8 cellular contexts compared by ENCODE assay signal in genomic region chr12:6953417-6954315, GRCh38. TPM values are rescaled to one million over a fixed set of nuclear protein-coding genes. Genes with fewer than 3 reads are reported as not detected.
DNase-seq lines count a peak whose midpoint lies in the region; ATAC-seq and TF ChIP-seq lines count a peak whose summit lies in the region.

No MANE protein-coding gene starts in this region.

- H3K27ac ChIP-seq in breast epithelium (peak overlapping the region in 1 of 2 donors; percentile 61), osteoblast (ENCODE audit: low read depth, low read length) (no peak overlapping the region)
- peak overlapping the region; percentile 96 for H3K27ac ChIP-seq in effector memory CD4-positive, alpha-beta T cell (ENCODE audit: insufficient read depth, low read length, poor library complexity, severe bottlenecking)

- CTCF ChIA-PET in MCF 10A (lab: Yijun Ruan, JAX) = no interaction called here
- CTCF ChIA-PET in activated CD4-positive, alpha-beta T cell treated with anti-CD3 and anti-CD28 coated beads for 36 hours (lab: Charles Lee) = interaction anchor here (0.8 to 11.3 kb wide), 6 partner anchors 9 to 27 kb away, joined by 3 to 237 read pairs (median 6); no protein-coding TSS in a partner anchor

- no peaks in the 10 kb centered on the region for H3K9me3 Mint-ChIP-seq in MCF 10A (ENCODE audit: unreplicated experiment)
- no peaks in the 10 kb centered on the region for H3K9me3 Mint-ChIP-seq in activated CD4-positive, alpha-beta T cell treated with anti-CD3 and anti-CD28 coated beads for 36 hours (ENCODE audit: low read depth)

- H3K27me3 Mint-ChIP-seq in MCF 10A (ENCODE audit: insufficient read depth, unreplicated experiment) = no peaks in the 10 kb centered on the region
- no peaks in the 10 kb centered on the region for H3K27me3 Mint-ChIP-seq in activated CD4-positive, alpha-beta T cell treated with anti-CD3 and anti-CD28 coated beads for 36 hours

- H2AFZ ChIP-seq in osteoblast (ENCODE audit: low read length) = peak overlapping the region; percentile 90

- DNase-seq in breast epithelium (ENCODE audit: low spot score in 2 of 2) (no peak), MCF 10A (ENCODE audit: unreplicated experiment) (no peak), osteoblast (ENCODE audit: insufficient read length, low spot score, missing footprints) (peak; percentile 96), ureter (ENCODE audit: low spot score) (peak; percentile 73), NCI-H2227 treated with DMSO at 0.1 percent for 48 hours (lab: John Stamatoyannopoulos, UW) (no peak)
- peak; percentile 87 for DNase-seq in activated CD4-positive, alpha-beta T cell treated with anti-CD3 and anti-CD28 coated beads for 36 hours
- DNase-seq in effector memory CD4-positive, alpha-beta T cell = peak; percentile 73 to 78 (median 77)

- peak overlapping the region; percentile 39 to 51 (median 48) for H3K4me3 ChIP-seq in breast epithelium
- peak overlapping the region; percentile 89 for H3K4me3 ChIP-seq in effector memory CD4-positive, alpha-beta T cell (ENCODE audit: insufficient read depth, low read depth, low read length, poor library complexity, severe bottlenecking)
- H3K4me3 ChIP-seq in osteoblast (ENCODE audit: insufficient read depth, low read length) = peak overlapping the region; percentile 56

- no peak for TF ChIP-seq CTCF in breast epithelium (IDR thresholded peaks at IDR 0.05)
- TF ChIP-seq CTCF in MCF 10A (IDR thresholded peaks at IDR 0.05; ENCODE audit: unreplicated experiment) = no peak
- TF ChIP-seq CTCF in osteoblast (IDR thresholded peaks at IDR 0.05; ENCODE audit: extremely low read depth, low read depth, low read length) = no peak

- no TSS peak for BruUV-seq in MCF 10A (replicated peaks; lab: Mats Ljungman, UMichigan)

- POLR2A ChIA-PET in MCF 10A (lab: Yijun Ruan, JAX) = interaction anchor here (1.8 kb wide), 1 partner anchor 10 kb away, joined by 7 read pairs; no protein-coding TSS in a partner anchor
- POLR2A ChIA-PET in activated CD4-positive, alpha-beta T cell treated with anti-CD3 and anti-CD28 coated beads for 36 hours (lab: Charles Lee) = interaction anchor here (0.8 to 2.2 kb wide), 3 partner anchors 10 to 418 kb away, joined by 4 to 19 read pairs (median 9); partner anchors contain the start of genes C12orf57 and RNU7-1

- intact Hi-C loops in breast epithelium (cut with DNase I; ENCODE audit: low total_unique reads) (no loop called here), MCF 10A (cut with micrococcal nuclease) (no loop called here)
- intact Hi-C loops in activated CD4-positive, alpha-beta T cell treated with anti-CD3 and anti-CD28 coated beads for 36 hours (cut with DNase I, micrococcal nuclease) = loop anchor here (1.0 to 10.0 kb wide), 4 partner anchors 8 to 981 kb away; partner anchors contain the start of genes CHD4 (in 1 of the 2), GAPDH (in 1 of the 2) and SLC2A3 (in 1 of the 2)

- no peak overlapping the region for H3K27ac Mint-ChIP-seq in MCF 10A (ENCODE audit: low read depth, unreplicated experiment)
- H3K27ac Mint-ChIP-seq in activated CD4-positive, alpha-beta T cell treated with anti-CD3 and anti-CD28 coated beads for 36 hours = peak overlapping the region; percentile 97

- TF ChIP-seq POLR2A in breast epithelium (IDR thresholded peaks at IDR 0.05) = no peak

- no peaks in the 10 kb centered on the region for H3K36me3 Mint-ChIP-seq in MCF 10A (ENCODE audit: insufficient read depth, unreplicated experiment)
- H3K36me3 Mint-ChIP-seq in activated CD4-positive, alpha-beta T cell treated with anti-CD3 and anti-CD28 coated beads for 36 hours (ENCODE audit: low read depth) = peaks cover 69% of the 10 kb centered on the region

- no peak overlapping the region for H3K4me3 Mint-ChIP-seq in MCF 10A (ENCODE audit: unreplicated experiment)
- H3K4me3 Mint-ChIP-seq in activated CD4-positive, alpha-beta T cell treated with anti-CD3 and anti-CD28 coated beads for 36 hours = peak overlapping the region; percentile 95

- peak overlapping the region; percentile 80 for H3K4me2 ChIP-seq in osteoblast (ENCODE audit: insufficient read depth, low read length)

- peak; percentile 33 for ATAC-seq in HG03442 (IDR thresholded peaks at IDR 0.05; ENCODE audit: unreplicated experiment)
- peak; percentile 33 for ATAC-seq in activated CD4-positive, alpha-beta T cell treated with anti-CD3 and anti-CD28 coated beads for 36 hours

- H3K9me3 ChIP-seq in breast epithelium (no peaks in the 10 kb centered on the region), osteoblast (ENCODE audit: low read depth, low read length) (no peaks in the 10 kb centered on the region)
- H3K9me3 ChIP-seq in effector memory CD4-positive, alpha-beta T cell (ENCODE audit: control insufficient read depth, low read length) = no peaks in the 10 kb centered on the region

- no peaks in the 10 kb centered on the region for H3K27me3 ChIP-seq in breast epithelium
- no peaks in the 10 kb centered on the region for H3K27me3 ChIP-seq in effector memory CD4-positive, alpha-beta T cell (replicated peaks; ENCODE audit: control insufficient read depth, insufficient read depth, low read length, poor library complexity, severe bottlenecking)
- no peaks in the 10 kb centered on the region for H3K27me3 ChIP-seq in osteoblast (ENCODE audit: insufficient read depth, low read length)

- H3K36me3 ChIP-seq in breast epithelium (no peaks in the 10 kb centered on the region), osteoblast (ENCODE audit: insufficient read depth, low read length) (no peaks in the 10 kb centered on the region)
- H3K36me3 ChIP-seq in effector memory CD4-positive, alpha-beta T cell (ENCODE audit: control insufficient read depth, insufficient read depth, low read length) = peaks cover 34% of the 10 kb centered on the region

- no peaks in the 10 kb centered on the region for H3K79me2 ChIP-seq in osteoblast (ENCODE audit: insufficient read depth, low read length)

- H3K4me1 ChIP-seq in breast epithelium (no peaks in the 10 kb centered on the region), osteoblast (ENCODE audit: insufficient read depth, low read length) (peaks cover 12% of the 10 kb centered on the region)
- peaks cover 80% of the 10 kb centered on the region for H3K4me1 ChIP-seq in effector memory CD4-positive, alpha-beta T cell (ENCODE audit: control insufficient read depth, insufficient read depth, low read length, poor library complexity, severe bottlenecking)

- no peaks in the 10 kb centered on the region for H3K4me1 Mint-ChIP-seq in MCF 10A (ENCODE audit: insufficient read depth, unreplicated experiment)
- H3K4me1 Mint-ChIP-seq in activated CD4-positive, alpha-beta T cell treated with anti-CD3 and anti-CD28 coated beads for 36 hours = peaks cover 70% of the 10 kb centered on the region

- no peaks in the 10 kb centered on the region for H4K20me1 ChIP-seq in osteoblast (ENCODE audit: insufficient read depth, low read length)

RNA-seq across cellular contexts. Expression of gene PTPN6, which starts 2.5 kb away (rescaled TPM):
- 10 to 100 TPM; 14.7 to 28.0 (median 20.3) TPM for total RNA-seq in breast epithelium
- total RNA-seq in MCF 10A (2022) = 10.3 and 13.2 TPM in 2 replicates
- 100 to 1,000 TPM; 335 to 483 TPM for total RNA-seq in activated CD4-positive, alpha-beta T cell treated with anti-CD3 and anti-CD28 coated beads for 36 hours
- 0.29 and 0.36 TPM in 2 replicates for total RNA-seq in osteoblast
- total RNA-seq in ureter = 40.4 TPM

RNA-seq across cellular contexts. Expression of gene C12orf57, which starts 9.8 kb away (rescaled TPM):
- total RNA-seq in breast epithelium (100 to 1,000 TPM; 515 to 824 (median 547) TPM), MCF 10A (2022) (176 and 196 TPM in 2 replicates), osteoblast (81.4 and 93.4 TPM in 2 replicates), ureter (172 TPM)
- 100 to 1,000 TPM; 189 to 208 TPM for total RNA-seq in activated CD4-positive, alpha-beta T cell treated with anti-CD3 and anti-CD28 coated beads for 36 hours

RNA-seq across cellular contexts. Expression of gene RNU7-1, which starts 10.1 kb away (rescaled TPM):
- total RNA-seq in breast epithelium (not detected), MCF 10A (2022) (not detected in 2 replicates), osteoblast (not detected in 2 replicates), ureter (not detected)
- not detected for total RNA-seq in activated CD4-positive, alpha-beta T cell treated with anti-CD3 and anti-CD28 coated beads for 36 hours

RNA-seq across cellular contexts. Expression of gene PHB2, which starts 16.8 kb away (rescaled TPM):
- total RNA-seq in breast epithelium (100 to 1,000 TPM; 194 to 237 (median 221) TPM), MCF 10A (2022) (249 and 305 TPM in 2 replicates), osteoblast (161 and 168 TPM in 2 replicates), ureter (221 TPM)
- 100 to 1,000 TPM; 398 to 502 TPM for total RNA-seq in activated CD4-positive, alpha-beta T cell treated with anti-CD3 and anti-CD28 coated beads for 36 hours

RNA-seq across cellular contexts. Expression of gene EMG1, which starts 17.0 kb away (rescaled TPM):
- total RNA-seq in breast epithelium = 10 to 100 TPM; 29.6 to 52.0 (median 49.5) TPM
- total RNA-seq in MCF 10A (2022) = 66.5 and 93.8 TPM in 2 replicates
- total RNA-seq in activated CD4-positive, alpha-beta T cell treated with anti-CD3 and anti-CD28 coated beads for 36 hours = 100 to 1,000 TPM in 1 of 2 experiments, 10 to 100 TPM in 1; 85.0 to 106 TPM
- total RNA-seq in osteoblast = 21.0 and 25.3 TPM in 2 replicates
- 68.0 TPM for total RNA-seq in ureter

Comparison
In these comparisons a context has a peak if more than half of its experiments do, and no peak if none do; other contexts are left out.
1. DNase-seq: peak in activated CD4-positive, alpha-beta T cell treated with anti-CD3 and anti-CD28 coated beads for 36 hours (single experiment), effector memory CD4-positive, alpha-beta T cell (3 of 3), osteoblast (single experiment) and ureter (single experiment); none in breast epithelium (0 of 2), MCF 10A (single experiment) and NCI-H2227 treated with DMSO at 0.1 percent for 48 hours (single experiment).
2. intact Hi-C loops: an anchor here in activated CD4-positive, alpha-beta T cell treated with anti-CD3 and anti-CD28 coated beads for 36 hours (1.0 to 10.0 kb wide); none called in breast epithelium and MCF 10A.
3. Peak in every context shown above with its lines, with median percentiles within 50 percentile points of each other: H3K4me3 ChIP-seq.